Comparison of ENCODE assay signal across 19 cellular contexts in the genomic region with DNA sequence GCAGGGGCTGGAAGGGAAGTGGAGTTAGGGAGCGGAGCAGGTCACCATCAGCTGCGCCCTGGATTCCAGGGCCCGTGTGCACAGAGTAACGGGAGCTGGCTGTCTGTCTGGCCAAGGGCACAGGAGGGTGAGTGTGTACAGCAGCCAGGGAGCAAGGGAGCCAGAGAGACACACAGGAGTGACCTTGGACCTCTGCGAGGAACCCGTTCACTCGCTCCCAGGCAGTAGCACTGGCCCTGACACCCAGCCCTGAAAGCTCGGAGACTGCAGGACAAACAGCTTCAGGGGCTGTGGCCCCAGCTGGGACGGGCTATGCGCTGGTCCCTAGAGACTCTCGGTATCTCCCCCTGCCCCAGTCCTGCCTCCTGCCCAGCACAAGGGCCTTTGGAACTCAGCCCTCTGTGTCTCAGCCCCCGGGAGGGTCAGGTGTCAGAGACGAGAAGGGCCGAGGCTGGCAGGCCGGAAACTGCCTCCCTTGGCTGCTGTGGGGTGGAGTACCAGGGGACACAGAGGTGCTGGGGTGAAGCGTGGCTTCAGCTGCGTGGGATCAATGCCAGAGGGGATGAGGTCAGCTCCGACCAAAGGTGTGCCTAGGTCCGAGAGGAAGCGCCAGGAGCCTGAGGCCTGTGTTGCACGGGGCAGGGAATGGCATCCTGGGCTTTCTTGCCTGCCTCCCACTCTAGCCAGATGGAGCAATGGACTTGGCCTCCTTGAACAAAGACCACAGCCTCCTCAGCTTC. TPM values are rescaled to one million over a fixed set of nuclear protein-coding genes. Genes with fewer than 3 reads are reported as not detected.
"Had no signal": no experiment of that assay in that cellular context is flagged by ENCODE, and none has a peak within 500 bp of the region (broad histone marks: within the 10 kb centered on the region; RNA-seq: fewer than 3 reads in every experiment).

No MANE protein-coding gene starts in this region.

RNA-seq across cellular contexts. Expression of a gene that starts 12.1 kb away (rescaled TPM):
- total RNA-seq: activated CD4-positive, alpha-beta memory T cell treated with anti-CD3 and anti-CD28 coated beads, Interleukin-2, amount 10 ng/mL, durations not matched to agents 7 days and 5 days; activated CD4-positive, alpha-beta T cell treated with anti-CD3 and anti-CD28 coated beads, Interleukin-2, amount 10 ng/mL, durations not matched to agents 7 days and 5 days; activated T-cell treated with anti-CD3 and anti-CD28 coated beads, Interleukin-2, amount 50 U/mL, for 4 hours; activated T-helper 17 cell treated with anti-CD3 and anti-CD28 coated beads, Interleukin-2, amount 50 U/mL, for 72 hours; esophagus mucosa; heart left ventricle; kidney epithelial cell; lung microvascular endothelial cell; mesothelial cell of epicardium; naive thymus-derived CD4-positive, alpha-beta T cell; occipital lobe; right cardiac atrium; skeletal muscle tissue; subcutaneous adipose tissue; thoracic aorta; uterus had no signal
- polyA plus RNA-seq: heart left ventricle; immature natural killer cell; naive thymus-derived CD4-positive, alpha-beta T cell; neural cell; right cardiac atrium had no signal

RNA-seq across cellular contexts. Expression of a gene that starts 37.2 kb away (rescaled TPM):
- total RNA-seq: activated CD4-positive, alpha-beta memory T cell treated with anti-CD3 and anti-CD28 coated beads, Interleukin-2, amount 10 ng/mL, durations not matched to agents 7 days and 5 days; activated CD4-positive, alpha-beta T cell treated with anti-CD3 and anti-CD28 coated beads, Interleukin-2, amount 10 ng/mL, durations not matched to agents 7 days and 5 days; activated T-cell treated with anti-CD3 and anti-CD28 coated beads, Interleukin-2, amount 50 U/mL, for 4 hours; activated T-helper 17 cell treated with anti-CD3 and anti-CD28 coated beads, Interleukin-2, amount 50 U/mL, for 72 hours; breast epithelium; esophagus mucosa; heart left ventricle; kidney epithelial cell; lung microvascular endothelial cell; mesothelial cell of epicardium; naive thymus-derived CD4-positive, alpha-beta T cell; occipital lobe; right cardiac atrium; skeletal muscle tissue; subcutaneous adipose tissue; thoracic aorta; uterus had no signal
- polyA plus RNA-seq: heart left ventricle; immature natural killer cell; naive thymus-derived CD4-positive, alpha-beta T cell; neural cell; right cardiac atrium had no signal

RNA-seq across cellular contexts. Expression of a gene that starts 43.8 kb away (rescaled TPM):
- total RNA-seq: activated CD4-positive, alpha-beta memory T cell treated with anti-CD3 and anti-CD28 coated beads, Interleukin-2, amount 10 ng/mL, durations not matched to agents 7 days and 5 days; activated CD4-positive, alpha-beta T cell treated with anti-CD3 and anti-CD28 coated beads, Interleukin-2, amount 10 ng/mL, durations not matched to agents 7 days and 5 days; activated T-helper 17 cell treated with anti-CD3 and anti-CD28 coated beads, Interleukin-2, amount 50 U/mL, for 72 hours; esophagus mucosa; lung microvascular endothelial cell; naive thymus-derived CD4-positive, alpha-beta T cell; subcutaneous adipose tissue had no signal
- polyA plus RNA-seq: immature natural killer cell; naive thymus-derived CD4-positive, alpha-beta T cell had no signal
